ENCODE assay signal across 21 cellular contexts in genomic region chr1:15431571-15431948, GRCh38. TPM values are rescaled to one million over a fixed set of nuclear protein-coding genes. Genes with fewer than 3 reads are reported as not detected.
A peak's percentile ranks its signal among the peaks of the same experiment; 100 is the strongest.
DNase-seq lines count a peak whose midpoint lies in the region; ATAC-seq and TF ChIP-seq lines count a peak whose summit lies in the region.
"Had no signal": no experiment of that assay in that cellular context is flagged by ENCODE, and none has a peak within 500 bp of the region (broad histone marks: within the 10 kb centered on the region; RNA-seq: fewer than 3 reads in every experiment).

No MANE protein-coding gene starts in this region.

- peak; percentile 59 for DNase-seq in DMS53 (lab: John Stamatoyannopoulos, UW)
- DNase-seq in DMS53 treated with DMSO at 0.1 percent for 48 hours (lab: John Stamatoyannopoulos, UW; ENCODE audit: unreplicated experiment) = no peak
- no peak for DNase-seq in central memory CD8-positive, alpha-beta T cell (ENCODE audit: low spot score in 2 of 2)
- no peak for DNase-seq in progenitor cell of endocrine pancreas (ENCODE audit: low spot score, unreplicated experiment)
- no peak for DNase-seq in NCI-H1436 (lab: John Stamatoyannopoulos, UW)
- DNase-seq: esophagus squamous epithelium, NCI-H1436 treated with DMSO at 0.1 percent for 48 hours, NCI-H2171, NCI-H526 treated with DMSO at 0.1 percent for 48 hours had no signal

- H3K27ac Mint-ChIP-seq in central memory CD8-positive, alpha-beta T cell (ENCODE audit: low read depth) = peak overlapping the region; percentile 90
- peak overlapping the region; percentile 89 for H3K27ac Mint-ChIP-seq in progenitor cell of endocrine pancreas
- no peak overlapping the region for H3K27ac Mint-ChIP-seq in activated T-helper 17 cell treated with anti-CD3 and anti-CD28 coated beads, Interleukin-2, amount 50 U/mL, for 72 hours
- H3K27ac Mint-ChIP-seq: activated CD4-positive, alpha-beta T cell treated with anti-CD3 and anti-CD28 coated beads for 36 hours; activated naive CD4-positive, alpha-beta T cell treated with anti-CD3 and anti-CD28 coated beads, Interleukin-2, amount 50 U/mL, for 24 hours had no signal

- no peak overlapping the region for H3K4me3 Mint-ChIP-seq in central memory CD8-positive, alpha-beta T cell
- H3K4me3 Mint-ChIP-seq in progenitor cell of endocrine pancreas (ENCODE audit: low read depth) = no peak overlapping the region
- H3K4me3 Mint-ChIP-seq in activated T-helper 17 cell treated with anti-CD3 and anti-CD28 coated beads, Interleukin-2, amount 50 U/mL, for 72 hours = no peak overlapping the region
- H3K4me3 Mint-ChIP-seq: activated CD4-positive, alpha-beta T cell treated with anti-CD3 and anti-CD28 coated beads for 36 hours; activated naive CD4-positive, alpha-beta T cell treated with anti-CD3 and anti-CD28 coated beads, Interleukin-2, amount 50 U/mL, for 24 hours; IgD-negative memory B cell had no signal

- no peaks in the 10 kb centered on the region for H3K9me3 Mint-ChIP-seq in central memory CD8-positive, alpha-beta T cell
- no peaks in the 10 kb centered on the region for H3K9me3 Mint-ChIP-seq in progenitor cell of endocrine pancreas (ENCODE audit: low read depth)
- H3K9me3 Mint-ChIP-seq in activated T-helper 17 cell treated with anti-CD3 and anti-CD28 coated beads, Interleukin-2, amount 50 U/mL, for 72 hours = no peaks in the 10 kb centered on the region
- H3K9me3 Mint-ChIP-seq: activated naive CD4-positive, alpha-beta T cell treated with anti-CD3 and anti-CD28 coated beads, Interleukin-2, amount 50 U/mL, for 24 hours; IgD-negative memory B cell had no signal

- H3K36me3 Mint-ChIP-seq in central memory CD8-positive, alpha-beta T cell (ENCODE audit: insufficient read depth) = peaks cover 57% of the 10 kb centered on the region
- peaks cover 2% of the 10 kb centered on the region for H3K36me3 Mint-ChIP-seq in progenitor cell of endocrine pancreas (ENCODE audit: insufficient read depth)
- peaks cover 32% of the 10 kb centered on the region for H3K36me3 Mint-ChIP-seq in activated T-helper 17 cell treated with anti-CD3 and anti-CD28 coated beads, Interleukin-2, amount 50 U/mL, for 72 hours (ENCODE audit: low read depth)
- H3K36me3 Mint-ChIP-seq: activated naive CD4-positive, alpha-beta T cell treated with anti-CD3 and anti-CD28 coated beads, Interleukin-2, amount 50 U/mL, for 24 hours had no signal

- no peaks in the 10 kb centered on the region for H3K27me3 Mint-ChIP-seq in central memory CD8-positive, alpha-beta T cell
- H3K27me3 Mint-ChIP-seq in progenitor cell of endocrine pancreas = no peaks in the 10 kb centered on the region
- no peaks in the 10 kb centered on the region for H3K27me3 Mint-ChIP-seq in activated T-helper 17 cell treated with anti-CD3 and anti-CD28 coated beads, Interleukin-2, amount 50 U/mL, for 72 hours
- H3K27me3 Mint-ChIP-seq: activated CD4-positive, alpha-beta T cell treated with anti-CD3 and anti-CD28 coated beads for 36 hours; activated naive CD4-positive, alpha-beta T cell treated with anti-CD3 and anti-CD28 coated beads, Interleukin-2, amount 50 U/mL, for 24 hours; IgD-negative memory B cell had no signal

- peaks cover 6% of the 10 kb centered on the region for H3K4me1 Mint-ChIP-seq in central memory CD8-positive, alpha-beta T cell
- peaks cover 5% of the 10 kb centered on the region for H3K4me1 Mint-ChIP-seq in progenitor cell of endocrine pancreas (ENCODE audit: low read depth)
- H3K4me1 Mint-ChIP-seq in activated T-helper 17 cell treated with anti-CD3 and anti-CD28 coated beads, Interleukin-2, amount 50 U/mL, for 72 hours = peaks cover 2% of the 10 kb centered on the region
- H3K4me1 Mint-ChIP-seq: activated naive CD4-positive, alpha-beta T cell treated with anti-CD3 and anti-CD28 coated beads, Interleukin-2, amount 50 U/mL, for 24 hours had no signal

- ATAC-seq in central memory CD8-positive, alpha-beta T cell (replicated peaks; ENCODE audit: extremely low read depth, poor library complexity, severe bottlenecking) = no peak
- ATAC-seq in activated T-helper 17 cell treated with anti-CD3 and anti-CD28 coated beads, Interleukin-2, amount 50 U/mL, for 72 hours (replicated peaks) = no peak

- TF ChIP-seq CTCF in progenitor cell of endocrine pancreas (IDR thresholded peaks at IDR 0.05; ENCODE audit: unreplicated experiment) = no peak

RNA-seq across cellular contexts. Expression of gene CTRC, which starts 6.7 kb away (rescaled TPM):
- total RNA-seq in progenitor cell of endocrine pancreas = 0.57 and 0.87 TPM in 2 replicates
- total RNA-seq in activated T-helper 17 cell treated with anti-CD3 and anti-CD28 coated beads, Interleukin-2, amount 50 U/mL, for 72 hours = not detected
- total RNA-seq: activated CD4-positive, alpha-beta T cell treated with anti-CD3 and anti-CD28 coated beads for 36 hours; activated CD8-positive, alpha-beta memory T cell treated with anti-CD3 and anti-CD28 coated beads for 36 hours; ascending aorta; cerebellum; esophagus squamous epithelium; gastroesophageal sphincter; lung microvascular endothelial cell; temporal lobe had no signal

RNA-seq across cellular contexts. Expression of gene EFHD2, which starts 21.9 kb away (rescaled TPM):
- total RNA-seq in progenitor cell of endocrine pancreas = 17.8 and 19.4 TPM in 2 replicates
- 10 to 100 TPM; 44.6 to 90.4 TPM for total RNA-seq in activated T-helper 17 cell treated with anti-CD3 and anti-CD28 coated beads, Interleukin-2, amount 50 U/mL, for 72 hours

RNA-seq across cellular contexts. Expression of gene CELA2A, which starts 25.0 kb away (rescaled TPM):
- not detected in 2 replicates for total RNA-seq in progenitor cell of endocrine pancreas
- not detected for total RNA-seq in activated T-helper 17 cell treated with anti-CD3 and anti-CD28 coated beads, Interleukin-2, amount 50 U/mL, for 72 hours
- total RNA-seq: activated CD4-positive, alpha-beta T cell treated with anti-CD3 and anti-CD28 coated beads for 36 hours; activated CD8-positive, alpha-beta memory T cell treated with anti-CD3 and anti-CD28 coated beads for 36 hours; ascending aorta; cerebellum; esophagus squamous epithelium; gastroesophageal sphincter; lung microvascular endothelial cell; temporal lobe; uterus had no signal

RNA-seq across cellular contexts. Expression of gene CELA2B, which starts 44.3 kb away (rescaled TPM):
- total RNA-seq in progenitor cell of endocrine pancreas = not detected in 2 replicates
- total RNA-seq in activated T-helper 17 cell treated with anti-CD3 and anti-CD28 coated beads, Interleukin-2, amount 50 U/mL, for 72 hours = not detected
- total RNA-seq: activated CD4-positive, alpha-beta T cell treated with anti-CD3 and anti-CD28 coated beads for 36 hours; activated CD8-positive, alpha-beta memory T cell treated with anti-CD3 and anti-CD28 coated beads for 36 hours; ascending aorta; cerebellum; esophagus squamous epithelium; gastroesophageal sphincter; lung microvascular endothelial cell; sciatic nerve; temporal lobe; uterus had no signal
